In genomic region chr1:157171903-157172503, GRCh38 we compare ENCODE assay signal across 8 cellular contexts. TPM values are rescaled to one million over a fixed set of nuclear protein-coding genes. Genes with fewer than 3 reads are reported as not detected.
A peak's percentile ranks its signal among the peaks of the same experiment; 100 is the strongest.
DNase-seq lines count a peak whose midpoint lies in the region; ATAC-seq, FAIRE-seq and TF ChIP-seq lines count a peak whose summit lies in the region.
"Not testable (repeated sequence)": the region's sequence is repeated elsewhere in the genome, so short reads cannot be mapped to it uniquely, and the experiment has no call there.

No MANE protein-coding gene starts in this region.

- not testable (repeated sequence) for H3K36me3 Mint-ChIP-seq in activated naive CD8-positive, alpha-beta T cell treated with anti-CD3 and anti-CD28 coated beads, Interleukin-2, amount 50 U/mL, for 24 hours (ENCODE audit: low read depth)

- not testable (repeated sequence) for H3K9me3 Mint-ChIP-seq in activated naive CD8-positive, alpha-beta T cell treated with anti-CD3 and anti-CD28 coated beads, Interleukin-2, amount 50 U/mL, for 24 hours

- H3K27me3 Mint-ChIP-seq in activated naive CD8-positive, alpha-beta T cell treated with anti-CD3 and anti-CD28 coated beads, Interleukin-2, amount 50 U/mL, for 24 hours: peaks cover 16% of the 10 kb centered on the region

- H3K4me1 Mint-ChIP-seq in activated naive CD8-positive, alpha-beta T cell treated with anti-CD3 and anti-CD28 coated beads, Interleukin-2, amount 50 U/mL, for 24 hours: not testable (repeated sequence)

- not testable (repeated sequence) for DNase-seq in AG10803 (ENCODE audit: low read depth); GM12892 (ENCODE audit: insufficient read length); activated naive CD8-positive, alpha-beta T cell treated with anti-CD3 and anti-CD28 coated beads, Interleukin-2, amount 50 U/mL, for 24 hours; left lobe of liver (ENCODE audit: low spot score)
- DNase-seq in NCI-H1105 treated with DMSO at 0.1 percent for 48 hours (lab: John Stamatoyannopoulos, UW) (peak; percentile 26), OCI-M1 (lab: John Stamatoyannopoulos, UW) (peak; percentile 52), epithelial cell of esophagus (ENCODE audit: low read depth) (peak; percentile 30), pons (ENCODE audit: low spot score) (peak; percentile 24)

- peak; percentile 39 for ATAC-seq in activated naive CD8-positive, alpha-beta T cell treated with anti-CD3 and anti-CD28 coated beads, Interleukin-2, amount 50 U/mL, for 24 hours
- peak; percentile 90 for ATAC-seq in left lobe of liver

- TF ChIP-seq CTCF in AG10803 (conservative IDR thresholded peaks at IDR 0.05; ENCODE audit: low read length) (peak; percentile 36; the same call in 1 of the 2 replicates), epithelial cell of esophagus (IDR thresholded peaks at IDR 0.05; ENCODE audit: insufficient read depth, low read depth, low read length, missing control alignments) (peak; percentile 44)

- not testable (repeated sequence) for H3K4me3 Mint-ChIP-seq in activated naive CD8-positive, alpha-beta T cell treated with anti-CD3 and anti-CD28 coated beads, Interleukin-2, amount 50 U/mL, for 24 hours

- H3K4me3 ChIP-seq in AG10803 (ENCODE audit: low read length); epithelial cell of esophagus (ENCODE audit: low read length): not testable (repeated sequence)

- TF ChIP-seq POLR2A in GM12892 (IDR thresholded peaks at IDR 0.05; ENCODE audit: low read depth, low read length): not testable (repeated sequence)

- H3K27ac Mint-ChIP-seq in activated naive CD8-positive, alpha-beta T cell treated with anti-CD3 and anti-CD28 coated beads, Interleukin-2, amount 50 U/mL, for 24 hours: not testable (repeated sequence)

- peak; percentile 62 for FAIRE-seq in GM12892 (lab: Jason Lieb, UNC)

RNA-seq across cellular contexts. Expression of gene ETV3, which starts 33.8 kb away (rescaled TPM):
- 6.6 TPM for polyA plus RNA-seq in GM12892 (2012; ENCODE audit: missing spikeins)
- total RNA-seq in left lobe of liver: 6.0 TPM
